In the genomic region with DNA sequence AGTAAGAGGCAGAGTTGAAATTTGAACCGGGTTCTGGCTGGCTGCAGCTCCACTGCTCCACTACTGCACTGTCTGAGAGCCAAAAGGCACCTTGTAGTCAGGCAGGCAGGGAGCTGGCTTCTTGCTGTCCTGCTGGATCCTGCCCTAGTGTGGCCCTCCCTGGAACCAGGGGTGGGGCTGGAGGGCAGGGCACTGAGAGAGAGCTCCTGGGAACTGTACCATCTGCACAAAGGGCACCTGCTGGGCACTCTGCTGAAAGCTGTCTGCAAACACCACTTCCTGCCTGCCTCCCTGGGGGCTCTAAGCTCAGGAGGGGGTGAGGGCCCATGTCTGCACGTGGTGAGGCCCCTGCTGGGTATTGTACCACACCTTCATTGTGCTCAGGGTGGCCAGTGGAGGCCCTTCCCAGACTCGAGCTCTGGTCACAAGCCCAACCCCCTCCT, we compare ENCODE assay signal across 1 cellular context.
TF ChIP-seq lines count a peak whose summit lies in the region.

No MANE protein-coding gene starts in this region.

TF ChIP-seq in WTC11, 78 proteins besides CTCF, POLR2A, EP300 and RAD21 (continued from another document):
- TF ChIP-seq, protein P1, sequence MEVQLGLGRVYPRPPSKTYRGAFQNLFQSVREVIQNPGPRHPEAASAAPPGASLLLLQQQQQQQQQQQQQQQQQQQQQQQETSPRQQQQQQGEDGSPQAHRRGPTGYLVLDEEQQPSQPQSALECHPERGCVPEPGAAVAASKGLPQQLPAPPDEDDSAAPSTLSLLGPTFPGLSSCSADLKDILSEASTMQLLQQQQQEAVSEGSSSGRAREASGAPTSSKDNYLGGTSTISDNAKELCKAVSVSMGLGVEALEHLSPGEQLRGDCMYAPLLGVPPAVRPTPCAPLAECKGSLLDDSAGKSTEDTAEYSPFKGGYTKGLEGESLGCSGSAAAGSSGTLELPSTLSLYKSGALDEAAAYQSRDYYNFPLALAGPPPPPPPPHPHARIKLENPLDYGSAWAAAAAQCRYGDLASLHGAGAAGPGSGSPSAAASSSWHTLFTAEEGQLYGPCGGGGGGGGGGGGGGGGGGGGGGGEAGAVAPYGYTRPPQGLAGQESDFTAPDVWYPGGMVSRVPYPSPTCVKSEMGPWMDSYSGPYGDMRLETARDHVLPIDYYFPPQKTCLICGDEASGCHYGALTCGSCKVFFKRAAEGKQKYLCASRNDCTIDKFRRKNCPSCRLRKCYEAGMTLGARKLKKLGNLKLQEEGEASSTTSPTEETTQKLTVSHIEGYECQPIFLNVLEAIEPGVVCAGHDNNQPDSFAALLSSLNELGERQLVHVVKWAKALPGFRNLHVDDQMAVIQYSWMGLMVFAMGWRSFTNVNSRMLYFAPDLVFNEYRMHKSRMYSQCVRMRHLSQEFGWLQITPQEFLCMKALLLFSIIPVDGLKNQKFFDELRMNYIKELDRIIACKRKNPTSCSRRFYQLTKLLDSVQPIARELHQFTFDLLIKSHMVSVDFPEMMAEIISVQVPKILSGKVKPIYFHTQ (CRISPR knock-in tag; IDR thresholded peaks at IDR 0.05): no peak
- TF ChIP-seq NR1H2 (CRISPR knock-in tag; IDR thresholded peaks at IDR 0.05) (no peak), NFE2L1 (CRISPR knock-in tag; IDR thresholded peaks at IDR 0.05) (no peak), ZNF138 (CRISPR knock-in tag; conservative IDR thresholded peaks at IDR 0.05) (no peak), ZNF671 (CRISPR knock-in tag; IDR thresholded peaks at IDR 0.05) (no peak), TEAD1 (CRISPR knock-in tag; IDR thresholded peaks at IDR 0.05) (peak; percentile 62; the same call in 1 of the 2 replicates), IRF2 (CRISPR knock-in tag; IDR thresholded peaks at IDR 0.05; ENCODE audit: borderline replicate concordance, low read depth) (no peak), ZNF121 (CRISPR knock-in tag; IDR thresholded peaks at IDR 0.05) (no peak), ZNF416 (CRISPR knock-in tag; IDR thresholded peaks at IDR 0.05) (no peak), ZNF423 (CRISPR knock-in tag; IDR thresholded peaks at IDR 0.05) (peak; percentile 99)
- TF ChIP-seq, protein P2, sequence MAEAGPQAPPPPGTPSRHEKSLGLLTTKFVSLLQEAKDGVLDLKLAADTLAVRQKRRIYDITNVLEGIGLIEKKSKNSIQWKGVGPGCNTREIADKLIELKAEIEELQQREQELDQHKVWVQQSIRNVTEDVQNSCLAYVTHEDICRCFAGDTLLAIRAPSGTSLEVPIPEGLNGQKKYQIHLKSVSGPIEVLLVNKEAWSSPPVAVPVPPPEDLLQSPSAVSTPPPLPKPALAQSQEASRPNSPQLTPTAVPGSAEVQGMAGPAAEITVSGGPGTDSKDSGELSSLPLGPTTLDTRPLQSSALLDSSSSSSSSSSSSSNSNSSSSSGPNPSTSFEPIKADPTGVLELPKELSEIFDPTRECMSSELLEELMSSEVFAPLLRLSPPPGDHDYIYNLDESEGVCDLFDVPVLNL (CRISPR knock-in tag; IDR thresholded peaks at IDR 0.05; ENCODE audit: borderline replicate concordance, low read depth): no peak
- TF ChIP-seq, protein P3, sequence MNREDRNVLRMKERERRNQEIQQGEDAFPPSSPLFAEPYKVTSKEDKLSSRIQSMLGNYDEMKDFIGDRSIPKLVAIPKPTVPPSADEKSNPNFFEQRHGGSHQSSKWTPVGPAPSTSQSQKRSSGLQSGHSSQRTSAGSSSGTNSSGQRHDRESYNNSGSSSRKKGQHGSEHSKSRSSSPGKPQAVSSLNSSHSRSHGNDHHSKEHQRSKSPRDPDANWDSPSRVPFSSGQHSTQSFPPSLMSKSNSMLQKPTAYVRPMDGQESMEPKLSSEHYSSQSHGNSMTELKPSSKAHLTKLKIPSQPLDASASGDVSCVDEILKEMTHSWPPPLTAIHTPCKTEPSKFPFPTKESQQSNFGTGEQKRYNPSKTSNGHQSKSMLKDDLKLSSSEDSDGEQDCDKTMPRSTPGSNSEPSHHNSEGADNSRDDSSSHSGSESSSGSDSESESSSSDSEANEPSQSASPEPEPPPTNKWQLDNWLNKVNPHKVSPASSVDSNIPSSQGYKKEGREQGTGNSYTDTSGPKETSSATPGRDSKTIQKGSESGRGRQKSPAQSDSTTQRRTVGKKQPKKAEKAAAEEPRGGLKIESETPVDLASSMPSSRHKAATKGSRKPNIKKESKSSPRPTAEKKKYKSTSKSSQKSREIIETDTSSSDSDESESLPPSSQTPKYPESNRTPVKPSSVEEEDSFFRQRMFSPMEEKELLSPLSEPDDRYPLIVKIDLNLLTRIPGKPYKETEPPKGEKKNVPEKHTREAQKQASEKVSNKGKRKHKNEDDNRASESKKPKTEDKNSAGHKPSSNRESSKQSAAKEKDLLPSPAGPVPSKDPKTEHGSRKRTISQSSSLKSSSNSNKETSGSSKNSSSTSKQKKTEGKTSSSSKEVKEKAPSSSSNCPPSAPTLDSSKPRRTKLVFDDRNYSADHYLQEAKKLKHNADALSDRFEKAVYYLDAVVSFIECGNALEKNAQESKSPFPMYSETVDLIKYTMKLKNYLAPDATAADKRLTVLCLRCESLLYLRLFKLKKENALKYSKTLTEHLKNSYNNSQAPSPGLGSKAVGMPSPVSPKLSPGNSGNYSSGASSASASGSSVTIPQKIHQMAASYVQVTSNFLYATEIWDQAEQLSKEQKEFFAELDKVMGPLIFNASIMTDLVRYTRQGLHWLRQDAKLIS (CRISPR knock-in tag; IDR thresholded peaks at IDR 0.05; ENCODE audit: borderline replicate concordance): no peak
- TF ChIP-seq, protein P4, sequence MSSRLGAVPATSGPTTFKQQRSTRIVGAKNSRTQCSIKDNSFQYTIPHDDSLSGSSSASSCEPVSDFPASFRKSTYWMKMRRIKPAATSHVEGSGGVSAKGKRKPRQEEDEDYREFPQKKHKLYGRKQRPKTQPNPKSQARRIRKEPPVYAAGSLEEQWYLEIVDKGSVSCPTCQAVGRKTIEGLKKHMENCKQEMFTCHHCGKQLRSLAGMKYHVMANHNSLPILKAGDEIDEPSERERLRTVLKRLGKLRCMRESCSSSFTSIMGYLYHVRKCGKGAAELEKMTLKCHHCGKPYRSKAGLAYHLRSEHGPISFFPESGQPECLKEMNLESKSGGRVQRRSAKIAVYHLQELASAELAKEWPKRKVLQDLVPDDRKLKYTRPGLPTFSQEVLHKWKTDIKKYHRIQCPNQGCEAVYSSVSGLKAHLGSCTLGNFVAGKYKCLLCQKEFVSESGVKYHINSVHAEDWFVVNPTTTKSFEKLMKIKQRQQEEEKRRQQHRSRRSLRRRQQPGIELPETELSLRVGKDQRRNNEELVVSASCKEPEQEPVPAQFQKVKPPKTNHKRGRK (CRISPR knock-in tag; IDR thresholded peaks at IDR 0.05; ENCODE audit: borderline replicate concordance): no peak
- TF ChIP-seq, protein P5, sequence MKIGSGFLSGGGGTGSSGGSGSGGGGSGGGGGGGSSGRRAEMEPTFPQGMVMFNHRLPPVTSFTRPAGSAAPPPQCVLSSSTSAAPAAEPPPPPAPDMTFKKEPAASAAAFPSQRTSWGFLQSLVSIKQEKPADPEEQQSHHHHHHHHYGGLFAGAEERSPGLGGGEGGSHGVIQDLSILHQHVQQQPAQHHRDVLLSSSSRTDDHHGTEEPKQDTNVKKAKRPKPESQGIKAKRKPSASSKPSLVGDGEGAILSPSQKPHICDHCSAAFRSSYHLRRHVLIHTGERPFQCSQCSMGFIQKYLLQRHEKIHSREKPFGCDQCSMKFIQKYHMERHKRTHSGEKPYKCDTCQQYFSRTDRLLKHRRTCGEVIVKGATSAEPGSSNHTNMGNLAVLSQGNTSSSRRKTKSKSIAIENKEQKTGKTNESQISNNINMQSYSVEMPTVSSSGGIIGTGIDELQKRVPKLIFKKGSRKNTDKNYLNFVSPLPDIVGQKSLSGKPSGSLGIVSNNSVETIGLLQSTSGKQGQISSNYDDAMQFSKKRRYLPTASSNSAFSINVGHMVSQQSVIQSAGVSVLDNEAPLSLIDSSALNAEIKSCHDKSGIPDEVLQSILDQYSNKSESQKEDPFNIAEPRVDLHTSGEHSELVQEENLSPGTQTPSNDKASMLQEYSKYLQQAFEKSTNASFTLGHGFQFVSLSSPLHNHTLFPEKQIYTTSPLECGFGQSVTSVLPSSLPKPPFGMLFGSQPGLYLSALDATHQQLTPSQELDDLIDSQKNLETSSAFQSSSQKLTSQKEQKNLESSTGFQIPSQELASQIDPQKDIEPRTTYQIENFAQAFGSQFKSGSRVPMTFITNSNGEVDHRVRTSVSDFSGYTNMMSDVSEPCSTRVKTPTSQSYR (CRISPR knock-in tag; IDR thresholded peaks at IDR 0.05): no peak
- TF ChIP-seq, protein P6, sequence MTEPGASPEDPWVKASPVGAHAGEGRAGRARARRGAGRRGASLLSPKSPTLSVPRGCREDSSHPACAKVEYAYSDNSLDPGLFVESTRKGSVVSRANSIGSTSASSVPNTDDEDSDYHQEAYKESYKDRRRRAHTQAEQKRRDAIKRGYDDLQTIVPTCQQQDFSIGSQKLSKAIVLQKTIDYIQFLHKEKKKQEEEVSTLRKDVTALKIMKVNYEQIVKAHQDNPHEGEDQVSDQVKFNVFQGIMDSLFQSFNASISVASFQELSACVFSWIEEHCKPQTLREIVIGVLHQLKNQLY (CRISPR knock-in tag; IDR thresholded peaks at IDR 0.05): no peak
- TF ChIP-seq, protein P7, sequence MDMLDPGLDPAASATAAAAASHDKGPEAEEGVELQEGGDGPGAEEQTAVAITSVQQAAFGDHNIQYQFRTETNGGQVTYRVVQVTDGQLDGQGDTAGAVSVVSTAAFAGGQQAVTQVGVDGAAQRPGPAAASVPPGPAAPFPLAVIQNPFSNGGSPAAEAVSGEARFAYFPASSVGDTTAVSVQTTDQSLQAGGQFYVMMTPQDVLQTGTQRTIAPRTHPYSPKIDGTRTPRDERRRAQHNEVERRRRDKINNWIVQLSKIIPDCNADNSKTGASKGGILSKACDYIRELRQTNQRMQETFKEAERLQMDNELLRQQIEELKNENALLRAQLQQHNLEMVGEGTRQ (CRISPR knock-in tag; IDR thresholded peaks at IDR 0.05): 0 out of 2 replicates have a peak, but pooled peaks have one; percentile 21
